In genomic region chr1:153032073-153032472, GRCh38 we compare ENCODE assay signal across 27 cellular contexts. TPM values are rescaled to one million over a fixed set of nuclear protein-coding genes. Genes with fewer than 3 reads are reported as not detected.
"Had no signal": no experiment of that assay in that cellular context is flagged by ENCODE, and none has a peak within 500 bp of the region (broad histone marks: within the 10 kb centered on the region; RNA-seq: fewer than 3 reads in every experiment).

No MANE protein-coding gene starts in this region.

- H3K36me3 ChIP-seq: colonic mucosa, heart right ventricle, lower lobe of right lung, neural progenitor cell, sigmoid colon, vagina had no signal

- H3K4me3 ChIP-seq: colonic mucosa, dorsolateral prefrontal cortex, heart right ventricle, lower lobe of right lung, neural progenitor cell, sigmoid colon, smooth muscle cell, testis had no signal

- H3K27me3 Mint-ChIP-seq: type B pancreatic cell had no signal

- H3K4me3 Mint-ChIP-seq: activated CD4-positive, alpha-beta memory T cell treated with anti-CD3 and anti-CD28 coated beads for 36 hours; activated naive CD8-positive, alpha-beta T cell treated with anti-CD3 and anti-CD28 coated beads for 36 hours; effector memory CD8-positive, alpha-beta T cell; naive thymus-derived CD4-positive, alpha-beta T cell; neural progenitor cell had no signal

- H3K4me1 Mint-ChIP-seq: activated naive CD8-positive, alpha-beta T cell treated with anti-CD3 and anti-CD28 coated beads for 36 hours; naive thymus-derived CD4-positive, alpha-beta T cell; neural progenitor cell had no signal

- H3K9me3 Mint-ChIP-seq: activated CD4-positive, alpha-beta memory T cell treated with anti-CD3 and anti-CD28 coated beads for 36 hours; activated naive CD8-positive, alpha-beta T cell treated with anti-CD3 and anti-CD28 coated beads for 36 hours; neural progenitor cell; type B pancreatic cell had no signal

- H3K36me3 Mint-ChIP-seq: activated CD4-positive, alpha-beta memory T cell treated with anti-CD3 and anti-CD28 coated beads for 36 hours; activated naive CD8-positive, alpha-beta T cell treated with anti-CD3 and anti-CD28 coated beads for 36 hours; naive thymus-derived CD4-positive, alpha-beta T cell; neural progenitor cell; type B pancreatic cell had no signal

- DNase-seq: activated CD4-positive, alpha-beta memory T cell treated with anti-CD3 and anti-CD28 coated beads for 36 hours; activated CD4-positive, alpha-beta T cell treated with anti-CD3 and anti-CD28 coated beads for 48 hours; activated naive CD4-positive, alpha-beta T cell treated with Interleukin-2 at 50 U/mL for 16 hours; activated naive CD8-positive, alpha-beta T cell treated with anti-CD3 and anti-CD28 coated beads for 36 hours; colonic mucosa; dorsolateral prefrontal cortex; effector memory CD8-positive, alpha-beta T cell; heart right ventricle; lower lobe of right lung; naive thymus-derived CD4-positive, alpha-beta T cell; sigmoid colon; stimulated activated CD4-positive, alpha-beta T cell treated with anti-CD3 and anti-CD28 coated beads, Interleukin-15, amount 100 ng/mL, for 24 hours; stimulated activated naive CD4-positive, alpha-beta T cell; testis had no signal

- H3K27me3 ChIP-seq: colonic mucosa, neural progenitor cell, sigmoid colon, testis, vagina had no signal

- H3K27ac ChIP-seq: colonic mucosa, dorsolateral prefrontal cortex, heart right ventricle, lower lobe of right lung, neural progenitor cell, sigmoid colon, testis, vagina had no signal

- H3K27ac Mint-ChIP-seq: activated CD4-positive, alpha-beta memory T cell treated with anti-CD3 and anti-CD28 coated beads for 36 hours; activated naive CD8-positive, alpha-beta T cell treated with anti-CD3 and anti-CD28 coated beads for 36 hours; effector memory CD8-positive, alpha-beta T cell; naive thymus-derived CD4-positive, alpha-beta T cell; neural progenitor cell; type B pancreatic cell had no signal

- ATAC-seq: effector memory CD8-positive, alpha-beta T cell; heart right ventricle; naive thymus-derived CD4-positive, alpha-beta T cell had no signal

RNA-seq across cellular contexts. Expression of gene SPRR1B, which starts 1.1 kb away (rescaled TPM):
- total RNA-seq: activated CD4-positive, alpha-beta memory T cell treated with anti-CD3 and anti-CD28 coated beads for 36 hours; activated naive CD8-positive, alpha-beta T cell treated with anti-CD3 and anti-CD28 coated beads for 36 hours; colonic mucosa; dorsolateral prefrontal cortex; endothelial cell of umbilical vein; fibroblast of villous mesenchyme; heart right ventricle; left lobe of liver; lower lobe of right lung; mesenteric fat pad; naive thymus-derived CD4-positive, alpha-beta T cell; osteoblast; posterior vena cava; renal cortical epithelial cell; sigmoid colon; testis had no signal

RNA-seq across cellular contexts. Expression of gene SPRR2D, which starts 8.8 kb away (rescaled TPM):
- total RNA-seq: activated CD4-positive, alpha-beta memory T cell treated with anti-CD3 and anti-CD28 coated beads for 36 hours; activated naive CD8-positive, alpha-beta T cell treated with anti-CD3 and anti-CD28 coated beads for 36 hours; colonic mucosa; dorsolateral prefrontal cortex; endothelial cell of umbilical vein; fibroblast of villous mesenchyme; heart right ventricle; left lobe of liver; lower lobe of right lung; mesenteric fat pad; naive thymus-derived CD4-positive, alpha-beta T cell; osteoblast; posterior vena cava; renal cortical epithelial cell; sigmoid colon had no signal

RNA-seq across cellular contexts. Expression of gene SPRR2A, which starts 25.2 kb away (rescaled TPM):
- total RNA-seq: activated CD4-positive, alpha-beta memory T cell treated with anti-CD3 and anti-CD28 coated beads for 36 hours; activated naive CD8-positive, alpha-beta T cell treated with anti-CD3 and anti-CD28 coated beads for 36 hours; astrocyte; colonic mucosa; dorsolateral prefrontal cortex; endothelial cell of umbilical vein; fibroblast of villous mesenchyme; heart right ventricle; left lobe of liver; lower lobe of right lung; mesenteric fat pad; naive thymus-derived CD4-positive, alpha-beta T cell; osteoblast; posterior vena cava; renal cortical epithelial cell; sigmoid colon; smooth muscle cell; testis had no signal

RNA-seq across cellular contexts. Expression of gene SPRR3, which starts 30.5 kb away (rescaled TPM):
- total RNA-seq: activated CD4-positive, alpha-beta memory T cell treated with anti-CD3 and anti-CD28 coated beads for 36 hours; activated naive CD8-positive, alpha-beta T cell treated with anti-CD3 and anti-CD28 coated beads for 36 hours; colonic mucosa; dorsolateral prefrontal cortex; endothelial cell of umbilical vein; fibroblast of villous mesenchyme; heart right ventricle; left lobe of liver; lower lobe of right lung; mesenteric fat pad; naive thymus-derived CD4-positive, alpha-beta T cell; osteoblast; posterior vena cava; renal cortical epithelial cell; sigmoid colon; testis had no signal

RNA-seq across cellular contexts. Expression of gene SPRR2B, which starts 39.3 kb away (rescaled TPM):
- total RNA-seq: activated CD4-positive, alpha-beta memory T cell treated with anti-CD3 and anti-CD28 coated beads for 36 hours; activated naive CD8-positive, alpha-beta T cell treated with anti-CD3 and anti-CD28 coated beads for 36 hours; astrocyte; colonic mucosa; dorsolateral prefrontal cortex; endothelial cell of umbilical vein; fibroblast of villous mesenchyme; heart right ventricle; kidney epithelial cell; left lobe of liver; lower lobe of right lung; mesenteric fat pad; naive thymus-derived CD4-positive, alpha-beta T cell; osteoblast; posterior vena cava; renal cortical epithelial cell; sigmoid colon; smooth muscle cell; vagina had no signal
